In genomic region chr11:14386895-14387480, GRCh38 we compare ENCODE assay signal across 10 cellular contexts. TPM values are rescaled to one million over a fixed set of nuclear protein-coding genes. Genes with fewer than 3 reads are reported as not detected.
DNase-seq lines count a peak whose midpoint lies in the region; ATAC-seq and TF ChIP-seq lines count a peak whose summit lies in the region.
"Had no signal": no experiment of that assay in that cellular context is flagged by ENCODE, and none has a peak within 500 bp of the region (broad histone marks: within the 10 kb centered on the region; RNA-seq: fewer than 3 reads in every experiment).

No MANE protein-coding gene starts in this region.

- peaks cover 18% of the 10 kb centered on the region for H3K27me3 Mint-ChIP-seq in activated CD4-positive, alpha-beta memory T cell treated with anti-CD3 and anti-CD28 coated beads, Interleukin-2, amount 10 ng/mL, durations not matched to agents 7 days and 5 days
- no peaks in the 10 kb centered on the region for H3K27me3 Mint-ChIP-seq in activated T-cell treated with anti-CD3 and anti-CD28 coated beads, Interleukin-2, amount 50 U/mL, for 4 hours (ENCODE audit: low read depth)

- H3K36me3 ChIP-seq in gastrocnemius medialis, result no peaks in the 10 kb centered on the region
- H3K36me3 ChIP-seq: esophagus squamous epithelium, thyroid gland had no signal

- H3K36me3 Mint-ChIP-seq in activated CD4-positive, alpha-beta memory T cell treated with anti-CD3 and anti-CD28 coated beads, Interleukin-2, amount 10 ng/mL, durations not matched to agents 7 days and 5 days (ENCODE audit: low read depth), result no peaks in the 10 kb centered on the region
- no peaks in the 10 kb centered on the region for H3K36me3 Mint-ChIP-seq in activated T-cell treated with anti-CD3 and anti-CD28 coated beads, Interleukin-2, amount 50 U/mL, for 4 hours (ENCODE audit: insufficient read depth)

- no peaks in the 10 kb centered on the region for H3K4me1 ChIP-seq in gastrocnemius medialis
- H3K4me1 ChIP-seq: esophagus squamous epithelium, thyroid gland had no signal

- H3K9me3 Mint-ChIP-seq in activated CD4-positive, alpha-beta memory T cell treated with anti-CD3 and anti-CD28 coated beads, Interleukin-2, amount 10 ng/mL, durations not matched to agents 7 days and 5 days, result no peaks in the 10 kb centered on the region
- no peaks in the 10 kb centered on the region for H3K9me3 Mint-ChIP-seq in activated T-cell treated with anti-CD3 and anti-CD28 coated beads, Interleukin-2, amount 50 U/mL, for 4 hours

- POLR2A ChIA-PET in activated CD4-positive, alpha-beta memory T cell treated with anti-CD3 and anti-CD28 coated beads, Interleukin-2, amount 10 ng/mL, durations not matched to agents 7 days and 5 days (lab: Charles Lee), result interaction anchor here (1.1 to 1.6 kb wide), 2 partner anchors 9 to 12 kb away, joined by 3 to 4 read pairs; no protein-coding TSS in a partner anchor

- DNase-seq in AG09309 (ENCODE audit: low read depth) (peak; percentile 35), NCI-H1694 (lab: John Stamatoyannopoulos, UW) (peak; percentile 37), ecto neural progenitor cell (ENCODE audit: low spot score) (peak; percentile 82), gastrocnemius medialis (no peak), DMS153 (lab: John Stamatoyannopoulos, UW) (no peak)
- no peak for DNase-seq in activated CD4-positive, alpha-beta memory T cell treated with anti-CD3 and anti-CD28 coated beads, Interleukin-2, amount 10 ng/mL, durations not matched to agents 7 days and 5 days
- DNase-seq in activated T-cell treated with anti-CD3 and anti-CD28 coated beads, Interleukin-2, amount 50 U/mL, for 4 hours, result no peak
- DNase-seq: esophagus squamous epithelium, thyroid gland had no signal

- no peaks in the 10 kb centered on the region for H3K4me1 Mint-ChIP-seq in activated CD4-positive, alpha-beta memory T cell treated with anti-CD3 and anti-CD28 coated beads, Interleukin-2, amount 10 ng/mL, durations not matched to agents 7 days and 5 days
- H3K4me1 Mint-ChIP-seq in activated T-cell treated with anti-CD3 and anti-CD28 coated beads, Interleukin-2, amount 50 U/mL, for 4 hours (ENCODE audit: low read depth), result no peaks in the 10 kb centered on the region

- ATAC-seq in gastrocnemius medialis, result no peak
- no peak for ATAC-seq in activated T-cell treated with anti-CD3 and anti-CD28 coated beads, Interleukin-2, amount 50 U/mL, for 4 hours

- intact Hi-C loops in gastrocnemius medialis (cut with DNase I; ENCODE audit: low total_unique reads), result no loop called here

- H3K9me3 ChIP-seq in gastrocnemius medialis, result no peaks in the 10 kb centered on the region
- H3K9me3 ChIP-seq: esophagus squamous epithelium, thyroid gland had no signal

- H3K27ac ChIP-seq in layer of hippocampus (ENCODE audit: low read depth, low read length), result peak overlapping the region; percentile 55
- H3K27ac ChIP-seq in gastrocnemius medialis, result no peak overlapping the region
- H3K27ac ChIP-seq: esophagus squamous epithelium, thyroid gland had no signal

- no peak overlapping the region for H3K4me3 Mint-ChIP-seq in activated CD4-positive, alpha-beta memory T cell treated with anti-CD3 and anti-CD28 coated beads, Interleukin-2, amount 10 ng/mL, durations not matched to agents 7 days and 5 days
- H3K4me3 Mint-ChIP-seq in activated T-cell treated with anti-CD3 and anti-CD28 coated beads, Interleukin-2, amount 50 U/mL, for 4 hours, result no peak overlapping the region

- TF ChIP-seq POLR2A in gastrocnemius medialis (IDR thresholded peaks at IDR 0.05), result no peak

- in situ Hi-C loops in gastrocnemius medialis (cut with MboI; ENCODE audit: low sequenced_read_pairs in 4 of 4), result no loop called here

- H3K4me3 ChIP-seq in AG09309 (ENCODE audit: control insufficient read depth, low read depth, low read length) (no peak overlapping the region), gastrocnemius medialis (no peak overlapping the region)
- H3K4me3 ChIP-seq: esophagus squamous epithelium, thyroid gland had no signal

- CTCF ChIA-PET in activated CD4-positive, alpha-beta memory T cell treated with anti-CD3 and anti-CD28 coated beads, Interleukin-2, amount 10 ng/mL, durations not matched to agents 7 days and 5 days (lab: Charles Lee), result interaction anchor here (0.6 kb wide), 1 partner anchor 21 kb away, joined by 3 read pairs; no protein-coding TSS in a partner anchor

- no peaks in the 10 kb centered on the region for H3K27me3 ChIP-seq in layer of hippocampus (ENCODE audit: control insufficient read depth, insufficient read depth, low read length)
- H3K27me3 ChIP-seq in gastrocnemius medialis, result no peaks in the 10 kb centered on the region
- H3K27me3 ChIP-seq: esophagus squamous epithelium, thyroid gland had no signal

- no peak for TF ChIP-seq CTCF in AG09309 (IDR thresholded peaks at IDR 0.05; ENCODE audit: control insufficient read depth, insufficient read depth, low read depth, low read length, missing control alignments)
- no peak for TF ChIP-seq CTCF in gastrocnemius medialis (IDR thresholded peaks at IDR 0.05 in 4 of 5, conservative IDR thresholded peaks at IDR 0.05 in 1 of 5)

- H3K27ac Mint-ChIP-seq in activated CD4-positive, alpha-beta memory T cell treated with anti-CD3 and anti-CD28 coated beads, Interleukin-2, amount 10 ng/mL, durations not matched to agents 7 days and 5 days, result no peak overlapping the region

RNA-seq across cellular contexts. Expression of gene RRAS2, which starts 28.0 kb away (rescaled TPM):
- 10 to 100 TPM; 52.8 to 81.9 (median 59.8) TPM for total RNA-seq in gastrocnemius medialis
- 10 to 100 TPM; 55.7 to 58.5 TPM for total RNA-seq in activated CD4-positive, alpha-beta memory T cell treated with anti-CD3 and anti-CD28 coated beads, Interleukin-2, amount 10 ng/mL, durations not matched to agents 7 days and 5 days
- 10 to 100 TPM; 49.2 to 56.9 (median 53.8) TPM for total RNA-seq in activated T-cell treated with anti-CD3 and anti-CD28 coated beads, Interleukin-2, amount 50 U/mL, for 4 hours

Comparison
In these comparisons a context has a peak if more than half of its experiments do, and no peak if none do; other contexts are left out.
1. DNase-seq: peak in AG09309 (single experiment), NCI-H1694 (single experiment) and ecto neural progenitor cell (single experiment); none in gastrocnemius medialis (0 of 2), DMS153 (single experiment), activated CD4-positive, alpha-beta memory T cell treated with anti-CD3 and anti-CD28 coated beads, Interleukin-2, amount 10 ng/mL, durations not matched to agents 7 days and 5 days (single experiment) and activated T-cell treated with anti-CD3 and anti-CD28 coated beads, Interleukin-2, amount 50 U/mL, for 4 hours (single experiment).